ENCODE assay signal across 29 cellular contexts in the genomic region with DNA sequence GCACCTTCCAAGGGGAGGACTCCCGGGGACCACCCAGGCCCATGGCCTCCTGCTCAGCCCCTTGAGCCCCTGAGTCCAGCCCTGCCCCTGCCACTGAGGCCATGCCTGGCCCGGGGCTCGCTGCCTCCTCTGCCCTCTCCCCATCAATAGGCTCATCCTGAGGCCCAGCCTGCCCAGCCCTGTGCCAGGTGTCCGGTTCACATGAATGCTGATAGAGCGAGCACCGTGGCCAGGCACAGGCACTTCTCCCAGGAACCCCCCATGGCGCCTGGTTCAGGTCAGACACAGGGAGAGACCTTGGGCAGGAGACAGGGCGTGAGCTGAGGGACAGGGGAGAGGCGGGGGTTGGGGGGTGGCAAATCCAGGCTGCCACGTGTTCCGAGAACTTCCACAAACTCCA. TPM values are rescaled to one million over a fixed set of nuclear protein-coding genes. Genes with fewer than 3 reads are reported as not detected.
"Had no signal": no experiment of that assay in that cellular context is flagged by ENCODE, and none has a peak within 500 bp of the region (broad histone marks: within the 10 kb centered on the region; RNA-seq: fewer than 3 reads in every experiment).

No MANE protein-coding gene starts in this region.

- H3K4me1 Mint-ChIP-seq: central memory CD8-positive, alpha-beta T cell had no signal

- H3K4me3 Mint-ChIP-seq: activated naive CD8-positive, alpha-beta T cell; activated T-cell treated with anti-CD3 and anti-CD28 coated beads, Interleukin-2, amount 50 U/mL, for 24 hours; central memory CD8-positive, alpha-beta T cell; stimulated activated memory B cell treated with anti-CD40 and anti-IgM and Interleukin-4, amounts not matched to agents 10 μg/mL and 1 μg/mL and 100 μg/mL, for 72 hours had no signal

- H3K36me3 ChIP-seq: adrenal gland, breast epithelium, esophagus muscularis mucosa, ovary, stomach, uterus had no signal

- H3K9me3 Mint-ChIP-seq: activated T-cell treated with anti-CD3 and anti-CD28 coated beads, Interleukin-2, amount 50 U/mL, for 24 hours; activated T-helper 2 cell treated with anti-CD3 and anti-CD28 coated beads, Interferon-gamma antibody, Interleukin-2, Interleukin-4, amounts not matched to agents 10 μg/mL and 5 μg/mL and 100 μg/mL, durations not matched to agents 14 hours and 24 hours and 36 hours; central memory CD8-positive, alpha-beta T cell; naive thymus-derived CD8-positive, alpha-beta T cell; stimulated activated memory B cell treated with anti-CD40 and anti-IgM and Interleukin-4, amounts not matched to agents 10 μg/mL and 1 μg/mL and 100 μg/mL, for 72 hours had no signal

- H3K4me3 ChIP-seq: adrenal gland, breast epithelium, esophagus muscularis mucosa, ovary, psoas muscle, stomach, testis, uterus had no signal

- H3K27me3 ChIP-seq: ovary, testis, uterus had no signal

- ATAC-seq: left colon; naive thymus-derived CD8-positive, alpha-beta T cell; psoas muscle; right cardiac atrium had no signal

- H3K4me1 ChIP-seq: breast epithelium had no signal

- H3K27ac Mint-ChIP-seq: activated naive CD8-positive, alpha-beta T cell; activated T-cell treated with anti-CD3 and anti-CD28 coated beads, Interleukin-2, amount 50 U/mL, for 24 hours; activated T-helper 2 cell treated with anti-CD3 and anti-CD28 coated beads, Interferon-gamma antibody, Interleukin-2, Interleukin-4, amounts not matched to agents 10 μg/mL and 5 μg/mL and 100 μg/mL, durations not matched to agents 14 hours and 24 hours and 36 hours; naive thymus-derived CD8-positive, alpha-beta T cell; stimulated activated memory B cell treated with anti-CD40 and anti-IgM and Interleukin-4, amounts not matched to agents 10 μg/mL and 1 μg/mL and 100 μg/mL, for 72 hours had no signal

- H3K36me3 Mint-ChIP-seq: activated naive CD8-positive, alpha-beta T cell; naive thymus-derived CD8-positive, alpha-beta T cell; stimulated activated memory B cell treated with anti-CD40 and anti-IgM and Interleukin-4, amounts not matched to agents 10 μg/mL and 1 μg/mL and 100 μg/mL, for 72 hours had no signal

- H3K27ac ChIP-seq: adrenal gland, breast epithelium, esophagus muscularis mucosa, neutrophil, ovary, psoas muscle, stomach, testis, uterus had no signal

- DNase-seq: activated CD4-positive, alpha-beta T cell treated with anti-CD3 and anti-CD28 coated beads, Interleukin-2, amount 50 U/mL, for 4 hours; activated CD8-positive, alpha-beta memory T cell treated with anti-CD3 and anti-CD28 coated beads for 24 hours; activated CD8-positive, alpha-beta memory T cell treated with anti-CD3 and anti-CD28 coated beads, Interleukin-2, amount 50 U/mL, for 4 hours; activated naive CD4-positive, alpha-beta T cell; activated T-cell treated with anti-CD3 and anti-CD28 coated beads, Interleukin-2, amount 50 U/mL, for 24 hours; adrenal gland; head of caudate nucleus; left colon; naive thymus-derived CD8-positive, alpha-beta T cell; psoas muscle; stimulated activated CD4-positive, alpha-beta T cell treated with anti-CD3 and anti-CD28 coated beads, Interleukin-1b, Interleukin-23, amount 100 ng/mL, for 48 hours; stomach; testis; trophoblast cell; uterus had no signal

- H3K9me3 ChIP-seq: adrenal gland, breast epithelium, esophagus muscularis mucosa, neutrophil, ovary, psoas muscle, stomach, testis, uterus had no signal

RNA-seq across cellular contexts. Expression of gene PVALEF, which starts 2.8 kb away (rescaled TPM):
- total RNA-seq: activated T-helper 2 cell treated with anti-CD3 and anti-CD28 coated beads, Interferon-gamma antibody, Interleukin-2, Interleukin-4, amounts not matched to agents 10 μg/mL and 5 μg/mL and 100 μg/mL, durations not matched to agents 14 hours and 24 hours and 36 hours; adrenal gland; astrocyte; breast epithelium; dermis microvascular lymphatic vessel endothelial cell; esophagus muscularis mucosa; frontal cortex; left colon; lung microvascular endothelial cell; naive thymus-derived CD8-positive, alpha-beta T cell; ovary; psoas muscle; right cardiac atrium; skeletal muscle tissue; stomach; testis; uterus had no signal
